14 cellular contexts compared by ENCODE assay signal in genomic region chr2:85668009-85668856, GRCh38. TPM values are rescaled to one million over a fixed set of nuclear protein-coding genes. Genes with fewer than 3 reads are reported as not detected.
DNase-seq lines count a peak whose midpoint lies in the region; ATAC-seq and TF ChIP-seq lines count a peak whose summit lies in the region.
"Had no signal": no experiment of that assay in that cellular context is flagged by ENCODE, and none has a peak within 500 bp of the region (broad histone marks: within the 10 kb centered on the region; RNA-seq: fewer than 3 reads in every experiment).

SFTPB (minus strand) TSS chr2:85668199; CDS start chr2:85668183, 16 bp downstream.

- no peak for TF ChIP-seq EP300 in esophagus muscularis mucosa (IDR thresholded peaks at IDR 0.05)

- H3K27ac ChIP-seq in esophagus muscularis mucosa (replicated peaks in 1 of 4), result no peak within 1 kb of the TSS
- H3K27ac ChIP-seq: KMS-11, ovary had no signal

- ATAC-seq in stimulated activated naive B cell treated with anti-CD40 and anti-IgM and Interleukin-4, amounts not matched to agents 10 μg/mL and 1 μg/mL and 100 μg/mL, for 72 hours (replicated peaks), result no peak

- no peak for TF ChIP-seq POLR2A in esophagus muscularis mucosa (IDR thresholded peaks at IDR 0.05; ENCODE audit: low read depth)

- H3K4me3 Mint-ChIP-seq in stimulated activated naive B cell treated with anti-CD40 and anti-IgM and Interleukin-4, amounts not matched to agents 10 μg/mL and 1 μg/mL and 100 μg/mL, for 72 hours, result no peak within 1 kb of the TSS
- H3K4me3 Mint-ChIP-seq in activated CD4-positive, alpha-beta memory T cell treated with anti-CD3 and anti-CD28 coated beads, Interleukin-2, amount 10 ng/mL, durations not matched to agents 7 days and 5 days, result no peak within 1 kb of the TSS
- no peak within 1 kb of the TSS for H3K4me3 Mint-ChIP-seq in activated naive CD8-positive, alpha-beta T cell treated with anti-CD3 and anti-CD28 coated beads for 36 hours
- H3K4me3 Mint-ChIP-seq: activated naive CD4-positive, alpha-beta T cell treated with anti-CD3 and anti-CD28 coated beads, Interleukin-2, amount 10 ng/mL, durations not matched to agents 7 days and 5 days had no signal

- no peak for TF ChIP-seq CTCF in esophagus muscularis mucosa (IDR thresholded peaks at IDR 0.05)

- peaks cover 1 to 6% (median 5%) of the 10 kb centered on the region in 4 donors for H3K4me1 ChIP-seq in esophagus muscularis mucosa

- no CpG with 5 or more reads among the region's 5 CpGs for WGBS in esophagus muscularis mucosa

- no peaks in the 10 kb centered on the region for H3K27me3 ChIP-seq in esophagus muscularis mucosa
- H3K27me3 ChIP-seq: ovary had no signal

- H3K4me1 Mint-ChIP-seq in stimulated activated naive B cell treated with anti-CD40 and anti-IgM and Interleukin-4, amounts not matched to agents 10 μg/mL and 1 μg/mL and 100 μg/mL, for 72 hours, result peaks cover 0 to 10% of the 10 kb centered on the region in 2 donors
- peaks cover 2% of the 10 kb centered on the region for H3K4me1 Mint-ChIP-seq in activated CD4-positive, alpha-beta memory T cell treated with anti-CD3 and anti-CD28 coated beads, Interleukin-2, amount 10 ng/mL, durations not matched to agents 7 days and 5 days
- no peaks in the 10 kb centered on the region for H3K4me1 Mint-ChIP-seq in activated naive CD8-positive, alpha-beta T cell treated with anti-CD3 and anti-CD28 coated beads for 36 hours
- H3K4me1 Mint-ChIP-seq: activated naive CD4-positive, alpha-beta T cell treated with anti-CD3 and anti-CD28 coated beads, Interleukin-2, amount 10 ng/mL, durations not matched to agents 7 days and 5 days had no signal

- H3K27me3 Mint-ChIP-seq in stimulated activated naive B cell treated with anti-CD40 and anti-IgM and Interleukin-4, amounts not matched to agents 10 μg/mL and 1 μg/mL and 100 μg/mL, for 72 hours, result peaks cover 0 to 6% of the 10 kb centered on the region in 2 donors
- H3K27me3 Mint-ChIP-seq in activated CD4-positive, alpha-beta memory T cell treated with anti-CD3 and anti-CD28 coated beads, Interleukin-2, amount 10 ng/mL, durations not matched to agents 7 days and 5 days, result peaks cover 5% of the 10 kb centered on the region
- H3K27me3 Mint-ChIP-seq in activated naive CD8-positive, alpha-beta T cell treated with anti-CD3 and anti-CD28 coated beads for 36 hours, result no peaks in the 10 kb centered on the region

- intact Hi-C loops in esophagus muscularis mucosa (cut with DNase I), result no loop called here

- CTCF ChIA-PET in activated CD4-positive, alpha-beta memory T cell treated with anti-CD3 and anti-CD28 coated beads, Interleukin-2, amount 10 ng/mL, durations not matched to agents 7 days and 5 days (lab: Charles Lee), result interaction anchor here (1.7 kb wide), 1 partner anchor 31 kb away, joined by 6 read pairs; no protein-coding TSS in a partner anchor

- no peak within 1 kb of the TSS for H3K4me3 ChIP-seq in esophagus muscularis mucosa
- H3K4me3 ChIP-seq: GM12878, ovary had no signal

- no peaks in the 10 kb centered on the region for H3K36me3 ChIP-seq in esophagus muscularis mucosa
- H3K36me3 ChIP-seq: ovary had no signal

- peaks cover 0 to 2% of the 10 kb centered on the region in 2 donors for H3K36me3 Mint-ChIP-seq in stimulated activated naive B cell treated with anti-CD40 and anti-IgM and Interleukin-4, amounts not matched to agents 10 μg/mL and 1 μg/mL and 100 μg/mL, for 72 hours
- no peaks in the 10 kb centered on the region for H3K36me3 Mint-ChIP-seq in activated CD4-positive, alpha-beta memory T cell treated with anti-CD3 and anti-CD28 coated beads, Interleukin-2, amount 10 ng/mL, durations not matched to agents 7 days and 5 days (ENCODE audit: low read depth)
- H3K36me3 Mint-ChIP-seq in activated naive CD8-positive, alpha-beta T cell treated with anti-CD3 and anti-CD28 coated beads for 36 hours, result no peaks in the 10 kb centered on the region
- H3K36me3 Mint-ChIP-seq: activated naive CD4-positive, alpha-beta T cell treated with anti-CD3 and anti-CD28 coated beads, Interleukin-2, amount 10 ng/mL, durations not matched to agents 7 days and 5 days had no signal

- POLR2A ChIA-PET in activated CD4-positive, alpha-beta memory T cell treated with anti-CD3 and anti-CD28 coated beads, Interleukin-2, amount 10 ng/mL, durations not matched to agents 7 days and 5 days (lab: Charles Lee), result interaction anchor here (1.3 kb wide), 1 partner anchor 37 kb away, joined by 4 read pairs; no protein-coding TSS in a partner anchor

- H3K9me3 ChIP-seq in esophagus muscularis mucosa, result no peaks in the 10 kb centered on the region
- H3K9me3 ChIP-seq: ovary had no signal

- peak within 1 kb of the TSS; percentile 83 for H3K27ac Mint-ChIP-seq in stimulated activated naive B cell treated with anti-CD40 and anti-IgM and Interleukin-4, amounts not matched to agents 10 μg/mL and 1 μg/mL and 100 μg/mL, for 72 hours
- H3K27ac Mint-ChIP-seq in activated CD4-positive, alpha-beta memory T cell treated with anti-CD3 and anti-CD28 coated beads, Interleukin-2, amount 10 ng/mL, durations not matched to agents 7 days and 5 days, result no peak within 1 kb of the TSS
- H3K27ac Mint-ChIP-seq in activated naive CD8-positive, alpha-beta T cell treated with anti-CD3 and anti-CD28 coated beads for 36 hours, result no peak within 1 kb of the TSS
- H3K27ac Mint-ChIP-seq: activated naive CD4-positive, alpha-beta T cell treated with anti-CD3 and anti-CD28 coated beads, Interleukin-2, amount 10 ng/mL, durations not matched to agents 7 days and 5 days had no signal

- DNase-seq in SHP77 (lab: John Stamatoyannopoulos, UW), result peak; percentile 41 to 43
- DNase-seq in SHP77 treated with DMSO at 0.1 percent for 48 hours (lab: John Stamatoyannopoulos, UW), result no peak
- DNase-seq in NCI-H2029 treated with DMSO at 0.1 percent for 48 hours (lab: John Stamatoyannopoulos, UW), result peak; percentile 75
- DNase-seq in esophagus muscularis mucosa (ENCODE audit: extremely low spot score), result no peak
- DNase-seq in stimulated activated naive B cell treated with anti-CD40 and anti-IgM and Interleukin-4, amounts not matched to agents 10 μg/mL and 1 μg/mL and 100 μg/mL, for 72 hours, result no peak
- DNase-seq in activated CD4-positive, alpha-beta memory T cell treated with anti-CD3 and anti-CD28 coated beads, Interleukin-2, amount 10 ng/mL, durations not matched to agents 7 days and 5 days, result no peak
- no peak for DNase-seq in central memory CD4-positive, alpha-beta T cell
- no peak for DNase-seq in activated naive CD8-positive, alpha-beta T cell treated with anti-CD3 and anti-CD28 coated beads for 36 hours
- DNase-seq: activated naive CD4-positive, alpha-beta T cell treated with anti-CD3 and anti-CD28 coated beads, Interleukin-2, amount 10 ng/mL, durations not matched to agents 7 days and 5 days; NCI-H2227 treated with DMSO at 0.1 percent for 48 hours; ovary had no signal

- no peaks in the 10 kb centered on the region for H3K9me3 Mint-ChIP-seq in stimulated activated naive B cell treated with anti-CD40 and anti-IgM and Interleukin-4, amounts not matched to agents 10 μg/mL and 1 μg/mL and 100 μg/mL, for 72 hours
- no peaks in the 10 kb centered on the region for H3K9me3 Mint-ChIP-seq in activated CD4-positive, alpha-beta memory T cell treated with anti-CD3 and anti-CD28 coated beads, Interleukin-2, amount 10 ng/mL, durations not matched to agents 7 days and 5 days
- H3K9me3 Mint-ChIP-seq in activated naive CD8-positive, alpha-beta T cell treated with anti-CD3 and anti-CD28 coated beads for 36 hours, result no peaks in the 10 kb centered on the region
- H3K9me3 Mint-ChIP-seq: activated naive CD4-positive, alpha-beta T cell treated with anti-CD3 and anti-CD28 coated beads, Interleukin-2, amount 10 ng/mL, durations not matched to agents 7 days and 5 days had no signal

RNA-seq across cellular contexts. Expression of gene SFTPB, which starts in this region (rescaled TPM):
- 100 to 1,000 TPM in 1 of 4 donors, 10 to 100 TPM in 2, not detected in 1; 25.3 to 119 (median 26.6) TPM for total RNA-seq in esophagus muscularis mucosa
- total RNA-seq in activated CD4-positive, alpha-beta memory T cell treated with anti-CD3 and anti-CD28 coated beads, Interleukin-2, amount 10 ng/mL, durations not matched to agents 7 days and 5 days, result not detected
- not detected for total RNA-seq in activated naive CD8-positive, alpha-beta T cell treated with anti-CD3 and anti-CD28 coated beads for 36 hours
- total RNA-seq: A673 had no signal

Comparison
In these comparisons a context has a peak if more than half of its experiments do, and no peak if none do; other contexts are left out.
1. DNase-seq: peak in SHP77 (2 of 2) and NCI-H2029 treated with DMSO at 0.1 percent for 48 hours (single experiment); none in SHP77 treated with DMSO at 0.1 percent for 48 hours (single experiment), esophagus muscularis mucosa (single experiment), stimulated activated naive B cell treated with anti-CD40 and anti-IgM and Interleukin-4, amounts not matched to agents 10 μg/mL and 1 μg/mL and 100 μg/mL, for 72 hours (single experiment), activated CD4-positive, alpha-beta memory T cell treated with anti-CD3 and anti-CD28 coated beads, Interleukin-2, amount 10 ng/mL, durations not matched to agents 7 days and 5 days (single experiment), central memory CD4-positive, alpha-beta T cell (single experiment) and activated naive CD8-positive, alpha-beta T cell treated with anti-CD3 and anti-CD28 coated beads for 36 hours (single experiment).